Comparison of ENCODE assay signal across 11 cellular contexts in the genomic region with DNA sequence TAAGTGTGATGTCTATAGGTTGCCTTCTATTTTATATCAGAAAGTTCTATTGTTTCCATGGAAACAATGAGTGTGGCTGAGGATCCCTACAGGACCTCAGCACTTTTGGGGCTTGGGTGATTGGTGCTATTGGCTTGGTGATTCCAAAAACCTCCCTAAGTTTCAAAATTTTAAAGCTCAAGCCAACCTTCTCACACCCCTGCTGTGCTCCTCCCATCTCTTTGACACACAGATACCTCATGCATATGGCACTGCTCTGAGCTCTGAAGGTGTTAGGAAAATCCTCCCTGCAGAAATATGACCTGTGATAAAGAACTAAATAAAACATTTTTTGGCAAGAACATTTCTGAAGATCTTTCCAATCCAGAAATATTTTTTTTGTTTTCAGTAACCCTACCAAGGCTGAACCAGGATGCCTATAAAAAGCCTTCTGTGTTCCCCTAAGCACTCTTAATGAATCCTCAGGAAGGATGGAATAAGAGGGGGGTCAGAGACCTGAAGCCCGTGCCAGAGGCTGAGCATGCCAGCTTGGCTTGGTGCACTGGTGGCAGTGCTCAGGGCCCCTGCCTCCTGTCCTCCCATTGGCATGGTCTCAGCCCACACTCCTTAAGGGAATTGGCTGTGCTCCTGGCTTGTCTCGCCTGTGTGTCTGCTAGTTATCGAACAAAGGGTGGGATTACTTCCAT.
DNase-seq lines count a peak whose midpoint lies in the region; ATAC-seq and TF ChIP-seq lines count a peak whose summit lies in the region.
"Had no signal": no experiment of that assay in that cellular context is flagged by ENCODE, and none has a peak within 500 bp of the region (broad histone marks: within the 10 kb centered on the region; RNA-seq: fewer than 3 reads in every experiment).

No MANE protein-coding gene starts in this region.

- H3K27me3 ChIP-seq in osteoblast (ENCODE audit: insufficient read depth, low read length): peaks cover 25% of the 10 kb centered on the region

- no peaks in the 10 kb centered on the region for H4K20me1 ChIP-seq in osteoblast (ENCODE audit: insufficient read depth, low read length)

- TF ChIP-seq CTCF in osteoblast (IDR thresholded peaks at IDR 0.05; ENCODE audit: extremely low read depth, low read depth, low read length): no peak
- TF ChIP-seq CTCF in activated CD8-positive, alpha-beta T cell treated with anti-CD3 and anti-CD28 coated beads for 36 hours (IDR thresholded peaks at IDR 0.05): no peak

- no peak overlapping the region for H3K27ac ChIP-seq in osteoblast (ENCODE audit: low read depth, low read length)
- H3K27ac ChIP-seq: neutrophil had no signal

- ATAC-seq in natural killer cell treated with Interleukin-12 subunit alpha and Interleukin-12 subunit beta and Interleukin-15 and Interleukin-18, amount 100 ng/mL, for 72 hours: no peak
- no peak for ATAC-seq in activated CD8-positive, alpha-beta T cell treated with anti-CD3 and anti-CD28 coated beads for 36 hours

- H3K27me3 Mint-ChIP-seq in natural killer cell treated with Interleukin-12 subunit alpha and Interleukin-12 subunit beta and Interleukin-15 and Interleukin-18, amount 100 ng/mL, for 72 hours: peaks cover 27 to 41% of the 10 kb centered on the region in 2 donors
- H3K27me3 Mint-ChIP-seq in activated CD8-positive, alpha-beta T cell treated with anti-CD3 and anti-CD28 coated beads for 36 hours: peaks cover 22% of the 10 kb centered on the region

- POLR2A ChIA-PET in activated CD8-positive, alpha-beta T cell treated with anti-CD3 and anti-CD28 coated beads for 36 hours (lab: Charles Lee): no interaction called here
- POLR2A ChIA-PET in HEK293T (lab: Yijun Ruan, JAX): no interaction called here

- H3K79me2 ChIP-seq in osteoblast (ENCODE audit: insufficient read depth, low read length): no peaks in the 10 kb centered on the region

- CTCF ChIA-PET in activated CD8-positive, alpha-beta T cell treated with anti-CD3 and anti-CD28 coated beads for 36 hours (lab: Charles Lee): interaction anchor here (0.9 to 2.3 kb wide), 4 partner anchors 36 to 358 kb away, joined by 3 to 9 read pairs (median 4); no protein-coding TSS in a partner anchor
- CTCF ChIA-PET in HEK293T (lab: Yijun Ruan, JAX): no interaction called here

- H3K36me3 ChIP-seq in osteoblast (ENCODE audit: insufficient read depth, low read length): no peaks in the 10 kb centered on the region
- H3K36me3 ChIP-seq: neutrophil had no signal

- no peak overlapping the region for H3K4me3 Mint-ChIP-seq in natural killer cell treated with Interleukin-12 subunit alpha and Interleukin-12 subunit beta and Interleukin-15 and Interleukin-18, amount 100 ng/mL, for 72 hours
- no peak overlapping the region for H3K4me3 Mint-ChIP-seq in activated CD8-positive, alpha-beta T cell treated with anti-CD3 and anti-CD28 coated beads for 36 hours
- H3K4me3 Mint-ChIP-seq: activated naive CD8-positive, alpha-beta T cell treated with anti-CD3 and anti-CD28 coated beads, Interleukin-2, amount 10 ng/mL, durations not matched to agents 7 days and 5 days had no signal

- H3K36me3 Mint-ChIP-seq in natural killer cell treated with Interleukin-12 subunit alpha and Interleukin-12 subunit beta and Interleukin-15 and Interleukin-18, amount 100 ng/mL, for 72 hours: no peaks in the 10 kb centered on the region
- H3K36me3 Mint-ChIP-seq in activated CD8-positive, alpha-beta T cell treated with anti-CD3 and anti-CD28 coated beads for 36 hours (ENCODE audit: low read depth): no peaks in the 10 kb centered on the region

- intact Hi-C loops in head of caudate nucleus (cut with DNase I): no loop called here
- intact Hi-C loops in activated CD8-positive, alpha-beta T cell treated with anti-CD3 and anti-CD28 coated beads for 36 hours (cut with micrococcal nuclease): no loop called here

- no peak overlapping the region for H3K27ac Mint-ChIP-seq in natural killer cell treated with Interleukin-12 subunit alpha and Interleukin-12 subunit beta and Interleukin-15 and Interleukin-18, amount 100 ng/mL, for 72 hours
- H3K27ac Mint-ChIP-seq in activated CD8-positive, alpha-beta T cell treated with anti-CD3 and anti-CD28 coated beads for 36 hours: no peak overlapping the region

- H3K4me3 ChIP-seq in osteoblast (ENCODE audit: insufficient read depth, low read length): peak overlapping the region; percentile 31

- H3K4me1 Mint-ChIP-seq in natural killer cell treated with Interleukin-12 subunit alpha and Interleukin-12 subunit beta and Interleukin-15 and Interleukin-18, amount 100 ng/mL, for 72 hours (ENCODE audit: low read depth in 2 of 2): peaks cover 0 to 9% of the 10 kb centered on the region in 2 donors
- peaks cover 16% of the 10 kb centered on the region for H3K4me1 Mint-ChIP-seq in activated CD8-positive, alpha-beta T cell treated with anti-CD3 and anti-CD28 coated beads for 36 hours (ENCODE audit: low read depth)

- no peaks in the 10 kb centered on the region for H3K9me3 ChIP-seq in osteoblast (ENCODE audit: low read depth, low read length)
- H3K9me3 ChIP-seq: neutrophil had no signal

- no peaks in the 10 kb centered on the region for H3K9me3 Mint-ChIP-seq in natural killer cell treated with Interleukin-12 subunit alpha and Interleukin-12 subunit beta and Interleukin-15 and Interleukin-18, amount 100 ng/mL, for 72 hours
- no peaks in the 10 kb centered on the region for H3K9me3 Mint-ChIP-seq in activated CD8-positive, alpha-beta T cell treated with anti-CD3 and anti-CD28 coated beads for 36 hours

- peak overlapping the region; percentile 61 for H3K4me2 ChIP-seq in osteoblast (ENCODE audit: insufficient read depth, low read length)

- DNase-seq in DMS 273 (lab: John Stamatoyannopoulos, UW; ENCODE audit: unreplicated experiment): peak; percentile 70
- DNase-seq in NCI-H510A treated with DMSO at 0.1 percent for 48 hours (lab: John Stamatoyannopoulos, UW): peak; percentile 46
- peak; percentile 4 to 66 (median 42) for DNase-seq in head of caudate nucleus
- DNase-seq in osteoblast (ENCODE audit: insufficient read length, low spot score, missing footprints): no peak
- DNase-seq in natural killer cell treated with Interleukin-12 subunit alpha and Interleukin-12 subunit beta and Interleukin-15 and Interleukin-18, amount 100 ng/mL, for 72 hours (ENCODE audit: low spot score): no peak
- no peak for DNase-seq in NCI-H1048 (lab: John Stamatoyannopoulos, UW)
- no peak for DNase-seq in activated CD8-positive, alpha-beta T cell treated with anti-CD3 and anti-CD28 coated beads for 36 hours
- DNase-seq in HEK293T (ENCODE audit: extremely low spot score): no peak
- DNase-seq: activated naive CD8-positive, alpha-beta T cell treated with anti-CD3 and anti-CD28 coated beads, Interleukin-2, amount 10 ng/mL, durations not matched to agents 7 days and 5 days; NCI-H748 treated with DMSO at 0.1 percent for 48 hours had no signal

- no peaks in the 10 kb centered on the region for H3K4me1 ChIP-seq in osteoblast (ENCODE audit: insufficient read depth, low read length)

- H2AFZ ChIP-seq in osteoblast (ENCODE audit: low read length): no peak overlapping the region

TF ChIP-seq in HEK293T, 16 proteins besides CTCF, POLR2A, EP300 and RAD21:
- TF ChIP-seq ARNT (IDR thresholded peaks at IDR 0.05) (no peak), BHLHE40 (IDR thresholded peaks at IDR 0.05; ENCODE audit: borderline replicate concordance) (no peak), LEF1 (IDR thresholded peaks at IDR 0.05; ENCODE audit: borderline replicate concordance) (no peak), NFRKB (IDR thresholded peaks at IDR 0.05) (no peak), FOXA1 (IDR thresholded peaks at IDR 0.05) (no peak), SUZ12 (IDR thresholded peaks at IDR 0.05) (no peak), TARDBP (IDR thresholded peaks at IDR 0.05) (no peak), ZNF384 (IDR thresholded peaks at IDR 0.05) (no peak), HDGF (IDR thresholded peaks at IDR 0.05; ENCODE audit: borderline replicate concordance) (no peak), FOXM1 (IDR thresholded peaks at IDR 0.05; ENCODE audit: borderline replicate concordance) (no peak), CTBP1 (IDR thresholded peaks at IDR 0.05; ENCODE audit: borderline replicate concordance) (no peak), SP1 (IDR thresholded peaks at IDR 0.05) (no peak), ELF4 (IDR thresholded peaks at IDR 0.05) (no peak), L3MBTL2 (conservative IDR thresholded peaks at IDR 0.05) (no peak), FOXK2 (IDR thresholded peaks at IDR 0.05) (no peak)
- TF ChIP-seq, protein P1, sequence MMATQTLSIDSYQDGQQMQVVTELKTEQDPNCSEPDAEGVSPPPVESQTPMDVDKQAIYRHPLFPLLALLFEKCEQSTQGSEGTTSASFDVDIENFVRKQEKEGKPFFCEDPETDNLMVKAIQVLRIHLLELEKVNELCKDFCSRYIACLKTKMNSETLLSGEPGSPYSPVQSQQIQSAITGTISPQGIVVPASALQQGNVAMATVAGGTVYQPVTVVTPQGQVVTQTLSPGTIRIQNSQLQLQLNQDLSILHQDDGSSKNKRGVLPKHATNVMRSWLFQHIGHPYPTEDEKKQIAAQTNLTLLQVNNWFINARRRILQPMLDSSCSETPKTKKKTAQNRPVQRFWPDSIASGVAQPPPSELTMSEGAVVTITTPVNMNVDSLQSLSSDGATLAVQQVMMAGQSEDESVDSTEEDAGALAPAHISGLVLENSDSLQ (IDR thresholded peaks at IDR 0.05): no peak

Comparison
In these comparisons a context has a peak if more than half of its experiments do, and no peak if none do; other contexts are left out.
1. DNase-seq: peak in DMS 273 (single experiment), NCI-H510A treated with DMSO at 0.1 percent for 48 hours (single experiment) and head of caudate nucleus (42 of 42); none in osteoblast (single experiment), natural killer cell treated with Interleukin-12 subunit alpha and Interleukin-12 subunit beta and Interleukin-15 and Interleukin-18, amount 100 ng/mL, for 72 hours (single experiment), NCI-H1048 (single experiment), activated CD8-positive, alpha-beta T cell treated with anti-CD3 and anti-CD28 coated beads for 36 hours (single experiment) and HEK293T (single experiment).